In genomic region chr4:7206856-7207567, GRCh38 we compare ENCODE assay signal across 8 cellular contexts. TPM values are rescaled to one million over a fixed set of nuclear protein-coding genes. Genes with fewer than 3 reads are reported as not detected.
DNase-seq lines count a peak whose midpoint lies in the region; ATAC-seq and TF ChIP-seq lines count a peak whose summit lies in the region.

No MANE protein-coding gene starts in this region.

- no peaks in the 10 kb centered on the region for H3K27me3 ChIP-seq in BLaER1 treated with 17β-estradiol and CSF1 and Interleukin-3, amounts not matched to agents 10 nM and 100 nM
- H3K27me3 ChIP-seq in SJSA1 (replicated peaks), result no peaks in the 10 kb centered on the region

- TF ChIP-seq CTCF in osteocyte (IDR thresholded peaks at IDR 0.05) (no peak), GM10248 (IDR thresholded peaks at IDR 0.05; ENCODE audit: control extremely low read depth, extremely low read depth, low read depth, missing control alignments) (no peak)

- H4K20me1 ChIP-seq in BLaER1 treated with 17β-estradiol and CSF1 and Interleukin-3, amounts not matched to agents 10 nM and 100 nM, result no peaks in the 10 kb centered on the region; a peak in 1 of 22 replicates

- DNase-seq in SJSA1 (ENCODE audit: low read depth in 1 of 2, low spot score in 2 of 2) (peak; percentile 50 to 63), glomerular visceral epithelial cell (ENCODE audit: extremely low spot score) (peak; percentile 91), osteocyte (ENCODE audit: extremely low spot score, unreplicated experiment) (peak; percentile 91), RPMI8226 (no peak), GM10248 (ENCODE audit: extremely low spot score) (no peak)

- POLR2A ChIA-PET in GM10248 (lab: Yijun Ruan, JAX), result no interaction called here

- H3K4me1 Mint-ChIP-seq in osteocyte (ENCODE audit: unreplicated experiment), result peaks cover 49% of the 10 kb centered on the region

- peak overlapping the region in 1 of 11 experiments; percentile 55; a peak in 2 of 22 replicates for H3K27ac ChIP-seq in BLaER1 treated with 17β-estradiol and CSF1 and Interleukin-3, amounts not matched to agents 10 nM and 100 nM
- H3K27ac ChIP-seq in SJSA1, result no peak overlapping the region

- H3K9me3 ChIP-seq in BLaER1 treated with 17β-estradiol and CSF1 and Interleukin-3, amounts not matched to agents 10 nM and 100 nM (replicated peaks in 1 of 11), result peaks cover 0 to 5% (median 0%) of the 10 kb centered on the region in 11 experiments; a peak in 3 of 22 replicates
- no peaks in the 10 kb centered on the region for H3K9me3 ChIP-seq in SJSA1 (replicated peaks)

- no peaks in the 10 kb centered on the region for H3K36me3 Mint-ChIP-seq in osteocyte (ENCODE audit: unreplicated experiment)

- no peak overlapping the region for H3K4me3 Mint-ChIP-seq in osteocyte (ENCODE audit: unreplicated experiment)

- H3K27me3 Mint-ChIP-seq in osteocyte (ENCODE audit: unreplicated experiment), result no peaks in the 10 kb centered on the region

- CTCF ChIA-PET in GM10248 (lab: Yijun Ruan, JAX), result interaction anchor here (1.3 kb wide), 1 partner anchor 11 kb away, joined by 3 read pairs; no protein-coding TSS in a partner anchor

- H3K36me3 ChIP-seq in BLaER1 treated with 17β-estradiol and CSF1 and Interleukin-3, amounts not matched to agents 10 nM and 100 nM, result no peaks in the 10 kb centered on the region
- H3K36me3 ChIP-seq in SJSA1, result no peaks in the 10 kb centered on the region

- H3K9me3 Mint-ChIP-seq in osteocyte (ENCODE audit: unreplicated experiment), result no peaks in the 10 kb centered on the region

- H3K27ac Mint-ChIP-seq in osteocyte (ENCODE audit: unreplicated experiment), result peak overlapping the region; percentile 87

- H3K4me3 ChIP-seq in BLaER1 treated with 17β-estradiol and CSF1 and Interleukin-3, amounts not matched to agents 10 nM and 100 nM, result no peak overlapping the region
- no peak overlapping the region for H3K4me3 ChIP-seq in SJSA1

- peaks cover 27 to 64% (median 35%) of the 10 kb centered on the region in 10 experiments for H3K4me1 ChIP-seq in BLaER1 treated with 17β-estradiol and CSF1 and Interleukin-3, amounts not matched to agents 10 nM and 100 nM
- peaks cover 21% of the 10 kb centered on the region for H3K4me1 ChIP-seq in SJSA1 (replicated peaks)

- H3K9ac ChIP-seq in BLaER1 treated with 17β-estradiol and CSF1 and Interleukin-3, amounts not matched to agents 10 nM and 100 nM, result peak overlapping the region in 3 of 11 experiments; percentile 13 to 41 (median 36); a peak in 2 of 22 replicates

- ATAC-seq in GM21528 (IDR thresholded peaks at IDR 0.05; ENCODE audit: low FRiP score, unreplicated experiment), result no peak
- no peak for ATAC-seq in GM18873 (IDR thresholded peaks at IDR 0.05; ENCODE audit: low FRiP score, unreplicated experiment)

- peak overlapping the region; percentile 41 to 85 (median 61) for H3K4me2 ChIP-seq in BLaER1 treated with 17β-estradiol and CSF1 and Interleukin-3, amounts not matched to agents 10 nM and 100 nM

RNA-seq across cellular contexts. Expression of gene SORCS2, which starts 14.7 kb away (rescaled TPM):
- 0.05 TPM in 1 of 2 replicates, not detected in the other for total RNA-seq in SJSA1 (2014; rRNA removed; shearing (Covaris generic))
- 3.0 and 6.7 TPM in 2 replicates for total RNA-seq in osteocyte

Comparison
In these comparisons a context has a peak if more than half of its experiments do, and no peak if none do; other contexts are left out.
1. DNase-seq: peak in SJSA1 (2 of 2), glomerular visceral epithelial cell (single experiment) and osteocyte (single experiment); none in RPMI8226 (single experiment) and GM10248 (single experiment).